Comparison of ENCODE assay signal across 14 cellular contexts in genomic region chr1:25917996-25918395, GRCh38. TPM values are rescaled to one million over a fixed set of nuclear protein-coding genes. Genes with fewer than 3 reads are reported as not detected.
A peak's percentile ranks its signal among the peaks of the same experiment; 100 is the strongest.
DNase-seq lines count a peak whose midpoint lies in the region; ATAC-seq and TF ChIP-seq lines count a peak whose summit lies in the region.
"Had no signal": no experiment of that assay in that cellular context is flagged by ENCODE, and none has a peak within 500 bp of the region (broad histone marks: within the 10 kb centered on the region; RNA-seq: fewer than 3 reads in every experiment).

No MANE protein-coding gene starts in this region.

- H3K9ac ChIP-seq in DND-41 (ENCODE audit: low read depth, low read length) = no peak overlapping the region

- peak overlapping the region; percentile 58 for H3K27ac ChIP-seq in DND-41 (ENCODE audit: low read length)
- H3K27ac ChIP-seq: adrenal gland, foreskin keratinocyte, PC-9, tibial nerve had no signal

- peaks cover 13% of the 10 kb centered on the region for H3K27me3 Mint-ChIP-seq in activated naive CD8-positive, alpha-beta T cell treated with anti-CD3 and anti-CD28 coated beads, Interleukin-2, amount 10 ng/mL, durations not matched to agents 7 days and 5 days

- H2AFZ ChIP-seq in DND-41 (ENCODE audit: low read depth, low read length) = no peak overlapping the region
- H2AFZ ChIP-seq: PC-9 had no signal

- no peaks in the 10 kb centered on the region for H3K36me3 ChIP-seq in DND-41 (ENCODE audit: insufficient read depth, low read length)
- H3K36me3 ChIP-seq: adrenal gland, tibial nerve had no signal

- H3K4me1 ChIP-seq in DND-41 (ENCODE audit: insufficient read depth, low read length) = peaks cover 24% of the 10 kb centered on the region
- H3K4me1 ChIP-seq: foreskin keratinocyte had no signal

- no peak for TF ChIP-seq CTCF in DND-41 (IDR thresholded peaks at IDR 0.05; ENCODE audit: borderline replicate concordance, extremely low read depth, low read length, poor library complexity, severe bottlenecking)

- no peaks in the 10 kb centered on the region for H3K79me2 ChIP-seq in DND-41 (ENCODE audit: insufficient read depth, low read length)

- H3K9me3 ChIP-seq in DND-41 (ENCODE audit: insufficient read depth, low read length, severe bottlenecking) = no peaks in the 10 kb centered on the region
- H3K9me3 ChIP-seq: adrenal gland, tibial nerve had no signal

- no peaks in the 10 kb centered on the region for H3K36me3 Mint-ChIP-seq in activated naive CD8-positive, alpha-beta T cell treated with anti-CD3 and anti-CD28 coated beads, Interleukin-2, amount 10 ng/mL, durations not matched to agents 7 days and 5 days

- DNase-seq in DND-41 = peak; percentile 61
- peak; percentile 84 for DNase-seq in LHCN-M2 (ENCODE audit: low read depth)
- DNase-seq in activated naive CD8-positive, alpha-beta T cell treated with anti-CD3 and anti-CD28 coated beads, Interleukin-2, amount 10 ng/mL, durations not matched to agents 7 days and 5 days = no peak
- DNase-seq in myocyte (ENCODE audit: low read depth) = peak; percentile 89
- no peak for DNase-seq in Ammon's horn (ENCODE audit: low spot score)
- no peak for DNase-seq in DMS114 treated with DMSO at 0.1 percent for 48 hours (lab: John Stamatoyannopoulos, UW; ENCODE audit: unreplicated experiment)
- DNase-seq in NCI-H446 (lab: John Stamatoyannopoulos, UW) = no peak
- DNase-seq: adrenal gland, dorsolateral prefrontal cortex, foreskin keratinocyte, MV-4-11, NCI-H446 treated with DMSO at 0.1 percent for 48 hours, PC-9 had no signal

- peak; percentile 76 for ATAC-seq in DND-41 (ENCODE audit: insufficient read depth, low read depth)
- ATAC-seq in activated naive CD8-positive, alpha-beta T cell treated with anti-CD3 and anti-CD28 coated beads, Interleukin-2, amount 10 ng/mL, durations not matched to agents 7 days and 5 days (ENCODE audit: low read depth) = peak; percentile 59
- ATAC-seq: foreskin keratinocyte had no signal

- H3K4me2 ChIP-seq in DND-41 (ENCODE audit: insufficient read depth, low read length) = peak overlapping the region; percentile 41
- H3K4me2 ChIP-seq: PC-9 had no signal

- peaks cover 17% of the 10 kb centered on the region for H3K4me1 Mint-ChIP-seq in activated naive CD8-positive, alpha-beta T cell treated with anti-CD3 and anti-CD28 coated beads, Interleukin-2, amount 10 ng/mL, durations not matched to agents 7 days and 5 days

- H3K4me3 ChIP-seq in DND-41 (ENCODE audit: low read depth in 1 of 2, low read length in 2 of 2) = no peak overlapping the region
- H3K4me3 ChIP-seq: adrenal gland, dorsolateral prefrontal cortex, PC-9, tibial nerve had no signal

- H3K9me3 Mint-ChIP-seq in activated naive CD8-positive, alpha-beta T cell treated with anti-CD3 and anti-CD28 coated beads, Interleukin-2, amount 10 ng/mL, durations not matched to agents 7 days and 5 days = no peaks in the 10 kb centered on the region

- H3K27ac Mint-ChIP-seq in activated naive CD8-positive, alpha-beta T cell treated with anti-CD3 and anti-CD28 coated beads, Interleukin-2, amount 10 ng/mL, durations not matched to agents 7 days and 5 days = peak overlapping the region; percentile 80

- peaks cover 12% of the 10 kb centered on the region for H3K27me3 ChIP-seq in DND-41 (ENCODE audit: insufficient read depth, low read length, poor library complexity)
- H3K27me3 ChIP-seq: adrenal gland, dorsolateral prefrontal cortex, foreskin keratinocyte, tibial nerve had no signal

- H4K20me1 ChIP-seq in DND-41 (ENCODE audit: insufficient read depth, low read length) = no peaks in the 10 kb centered on the region

- peak overlapping the region; percentile 66 for H3K4me3 Mint-ChIP-seq in activated naive CD8-positive, alpha-beta T cell treated with anti-CD3 and anti-CD28 coated beads, Interleukin-2, amount 10 ng/mL, durations not matched to agents 7 days and 5 days

- POLR2A ChIA-PET in activated naive CD8-positive, alpha-beta T cell treated with anti-CD3 and anti-CD28 coated beads, Interleukin-2, amount 10 ng/mL, durations not matched to agents 7 days and 5 days (lab: Charles Lee) = interaction anchor here (0.6 to 1.8 kb wide), 3 partner anchors 13 to 1948 kb away, joined by 5 to 16 read pairs (median 6); partner anchors contain the start of genes PAFAH2 and STMN1

RNA-seq across cellular contexts. Expression of gene STMN1, which starts 11.8 kb away (rescaled TPM):
- total RNA-seq in LHCN-M2 (2014; rRNA removed) = 253 and 288 TPM in 2 replicates
- polyA plus RNA-seq in LHCN-M2 (2012) = 548 TPM
- total RNA-seq in activated naive CD8-positive, alpha-beta T cell treated with anti-CD3 and anti-CD28 coated beads, Interleukin-2, amount 10 ng/mL, durations not matched to agents 7 days and 5 days = 100 to 1,000 TPM; 575 to 595 TPM
- 138 and 179 TPM in 2 replicates for total RNA-seq in myocyte
- 373 TPM for polyA plus RNA-seq in myocyte (2012)

RNA-seq across cellular contexts. Expression of gene PAQR7, which starts 42.5 kb away (rescaled TPM):
- total RNA-seq in LHCN-M2 (2014; rRNA removed) (8.5 and 9.6 TPM in 2 replicates), myocyte (6.3 and 9.8 TPM in 2 replicates)
- 14.6 TPM for polyA plus RNA-seq in LHCN-M2 (2012)
- 1 to 10 TPM; 4.7 to 5.2 TPM for total RNA-seq in activated naive CD8-positive, alpha-beta T cell treated with anti-CD3 and anti-CD28 coated beads, Interleukin-2, amount 10 ng/mL, durations not matched to agents 7 days and 5 days
- polyA plus RNA-seq in myocyte (2012) = 21.8 TPM

RNA-seq across cellular contexts. Expression of gene AUNIP, which starts 58.7 kb away (rescaled TPM):
- 9.5 and 9.7 TPM in 2 replicates for total RNA-seq in LHCN-M2 (2014; rRNA removed)
- 2.6 TPM for polyA plus RNA-seq in LHCN-M2 (2012)
- 1 to 10 TPM; 4.8 TPM for total RNA-seq in activated naive CD8-positive, alpha-beta T cell treated with anti-CD3 and anti-CD28 coated beads, Interleukin-2, amount 10 ng/mL, durations not matched to agents 7 days and 5 days
- total RNA-seq in myocyte = 0.70 and 2.3 TPM in 2 replicates
- polyA plus RNA-seq in myocyte (2012) = 0.90 TPM
- total RNA-seq: tibial nerve had no signal

Comparison
In these comparisons a context has a peak if more than half of its experiments do, and no peak if none do; other contexts are left out.
1. DNase-seq: peak in DND-41 (single experiment), LHCN-M2 (single experiment) and myocyte (single experiment); none in activated naive CD8-positive, alpha-beta T cell treated with anti-CD3 and anti-CD28 coated beads, Interleukin-2, amount 10 ng/mL, durations not matched to agents 7 days and 5 days (single experiment), Ammon's horn (single experiment), DMS114 treated with DMSO at 0.1 percent for 48 hours (single experiment) and NCI-H446 (0 of 2).